8 cellular contexts compared by ENCODE assay signal in the genomic region with DNA sequence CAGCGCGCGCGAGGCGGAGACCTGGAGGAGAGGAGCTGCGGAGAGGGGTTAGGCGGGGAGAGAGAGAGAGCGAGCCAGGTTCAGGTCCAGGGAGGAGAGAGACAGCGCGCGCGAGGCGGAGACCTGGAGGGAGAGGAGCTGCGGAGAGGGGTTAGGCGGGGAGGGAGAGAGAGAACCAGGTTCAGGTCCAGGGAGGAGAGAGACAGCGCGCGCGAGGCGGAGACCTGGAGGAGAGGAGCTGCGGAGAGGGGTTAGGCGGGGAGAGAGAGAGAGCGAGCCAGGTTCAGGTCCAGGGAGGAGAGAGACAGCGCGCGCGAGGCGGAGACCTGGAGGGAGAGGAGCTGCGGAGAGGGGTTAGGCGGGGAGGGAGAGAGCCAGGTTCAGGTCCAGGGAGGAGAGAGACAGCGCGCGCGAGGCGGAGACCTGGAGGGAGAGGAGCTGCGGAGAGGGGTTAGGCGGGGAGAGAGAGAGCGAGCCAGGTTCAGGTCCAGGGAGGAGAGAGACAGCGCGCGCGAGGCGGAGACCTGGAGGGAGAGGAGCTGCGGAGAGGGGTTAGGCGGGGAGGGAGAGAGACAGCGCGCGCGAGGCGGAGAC. TPM values are rescaled to one million over a fixed set of nuclear protein-coding genes. Genes with fewer than 3 reads are reported as not detected.
A peak's percentile ranks its signal among the peaks of the same experiment; 100 is the strongest.
DNase-seq lines count a peak whose midpoint lies in the region; ATAC-seq and TF ChIP-seq lines count a peak whose summit lies in the region.
"Not testable (repeated sequence)": the region's sequence is repeated elsewhere in the genome, so short reads cannot be mapped to it uniquely, and the experiment has no call there.

No MANE protein-coding gene starts in this region.

- ATAC-seq in RWPE2 (ENCODE audit: low read depth), result not testable (repeated sequence)

- H3K36me3 ChIP-seq in BJ (ENCODE audit: control insufficient read depth, insufficient read depth, low read length); effector memory CD4-positive, alpha-beta T cell (ENCODE audit: control insufficient read depth, insufficient read depth, low read length); iPS-18a (ENCODE audit: control insufficient read depth, low read depth, low read length): not testable (repeated sequence)
- peaks cover 16% of the 10 kb centered on the region for H3K36me3 ChIP-seq in RWPE2 (ENCODE audit: low read depth)

- H3K4me3 Mint-ChIP-seq in HFFc6 (peak overlapping the region; percentile 90; the same call in 1 of the 2 replicates), neural crest cell (peak overlapping the region; percentile 87)
- peak overlapping the region; percentile 83 for H3K4me3 Mint-ChIP-seq in stimulated activated naive CD8-positive, alpha-beta T cell treated with anti-CD3 and anti-CD28 coated beads, Interleukin-15, Interleukin-2, amounts not matched to agents 100 ng/mL and 50 ng/mL, for 24 hours

- H3K36me3 Mint-ChIP-seq in HFFc6 (ENCODE audit: low read depth); neural crest cell (ENCODE audit: low read depth): not testable (repeated sequence)
- H3K36me3 Mint-ChIP-seq in stimulated activated naive CD8-positive, alpha-beta T cell treated with anti-CD3 and anti-CD28 coated beads, Interleukin-15, Interleukin-2, amounts not matched to agents 100 ng/mL and 50 ng/mL, for 24 hours (ENCODE audit: low read depth), result peaks cover 19% of the 10 kb centered on the region

- H3K9me3 ChIP-seq in RWPE2 (ENCODE audit: severe bottlenecking); effector memory CD4-positive, alpha-beta T cell (ENCODE audit: control insufficient read depth, low read length); iPS-18a (ENCODE audit: control insufficient read depth, low read depth, low read length): not testable (repeated sequence)

- H3K27ac Mint-ChIP-seq in HFFc6; neural crest cell (ENCODE audit: unreplicated experiment); stimulated activated naive CD8-positive, alpha-beta T cell treated with anti-CD3 and anti-CD28 coated beads, Interleukin-15, Interleukin-2, amounts not matched to agents 100 ng/mL and 50 ng/mL, for 24 hours: not testable (repeated sequence)

- not testable (repeated sequence) for H3K27ac ChIP-seq in RWPE2 (ENCODE audit: poor library complexity, severe bottlenecking); effector memory CD4-positive, alpha-beta T cell (ENCODE audit: insufficient read depth, low read length, poor library complexity, severe bottlenecking); iPS-18a (ENCODE audit: low read length)

- not testable (repeated sequence) for H3K9ac ChIP-seq in iPS-18a (ENCODE audit: low read length)

- not testable (repeated sequence) for DNase-seq in BJ (ENCODE audit: low read depth); HFFc6; RWPE2 (ENCODE audit: low spot score); effector memory CD4-positive, alpha-beta T cell; neural crest cell (ENCODE audit: low read depth, low spot score)
- peak; percentile 4 for DNase-seq in activated naive CD4-positive, alpha-beta T cell treated with anti-CD3 and anti-CD28 coated beads, Interleukin-2, amount 50 U/mL, for 16 hours

- TF ChIP-seq CTCF in BJ (IDR thresholded peaks at IDR 0.05; ENCODE audit: insufficient read depth, low read depth, low read length); HFFc6 (IDR thresholded peaks at IDR 0.05); RWPE2 (IDR thresholded peaks at IDR 0.05; ENCODE audit: poor library complexity, severe bottlenecking); neural crest cell (conservative IDR thresholded peaks at IDR 0.05): not testable (repeated sequence)

- H3K9me3 Mint-ChIP-seq in HFFc6; neural crest cell; stimulated activated naive CD8-positive, alpha-beta T cell treated with anti-CD3 and anti-CD28 coated beads, Interleukin-15, Interleukin-2, amounts not matched to agents 100 ng/mL and 50 ng/mL, for 24 hours: not testable (repeated sequence)

- not testable (repeated sequence) for H3K4me1 Mint-ChIP-seq in HFFc6 (ENCODE audit: low read depth); neural crest cell
- H3K4me1 Mint-ChIP-seq in stimulated activated naive CD8-positive, alpha-beta T cell treated with anti-CD3 and anti-CD28 coated beads, Interleukin-15, Interleukin-2, amounts not matched to agents 100 ng/mL and 50 ng/mL, for 24 hours (ENCODE audit: low read depth), result peaks cover 23% of the 10 kb centered on the region

- peak overlapping the region; percentile 77 for H3K4me3 ChIP-seq in BJ (ENCODE audit: low read depth, low read length)
- H3K4me3 ChIP-seq in RWPE2 (ENCODE audit: severe bottlenecking), result peak overlapping the region; percentile 23
- H3K4me3 ChIP-seq in effector memory CD4-positive, alpha-beta T cell (ENCODE audit: insufficient read depth, low read depth, low read length, poor library complexity, severe bottlenecking), result peak overlapping the region; percentile 92
- peak overlapping the region; percentile 60 for H3K4me3 ChIP-seq in iPS-18a (ENCODE audit: low read length)

- POLR2A ChIA-PET in BJ (lab: Charles Lee), result not testable (repeated sequence)

- not testable (repeated sequence) for H3K4me1 ChIP-seq in RWPE2 (ENCODE audit: insufficient read depth, poor library complexity, severe bottlenecking); iPS-18a (ENCODE audit: control insufficient read depth, low read depth, low read length)
- peaks cover 28% of the 10 kb centered on the region for H3K4me1 ChIP-seq in effector memory CD4-positive, alpha-beta T cell (ENCODE audit: control insufficient read depth, insufficient read depth, low read length, poor library complexity, severe bottlenecking)

- CTCF ChIA-PET in BJ (lab: Yijun Ruan, JAX), result interaction anchor here (1.7 to 3.2 kb wide), 3 partner anchors 28 to 157 kb away, joined by 4 to 11 read pairs (median 5); a partner anchor contains a TSS

- H3K27me3 Mint-ChIP-seq in HFFc6 (ENCODE audit: insufficient read depth) (peaks cover 10% of the 10 kb centered on the region), neural crest cell (ENCODE audit: low read depth) (peaks cover 31% of the 10 kb centered on the region)
- not testable (repeated sequence) for H3K27me3 Mint-ChIP-seq in stimulated activated naive CD8-positive, alpha-beta T cell treated with anti-CD3 and anti-CD28 coated beads, Interleukin-15, Interleukin-2, amounts not matched to agents 100 ng/mL and 50 ng/mL, for 24 hours

- H3K27me3 ChIP-seq in BJ (ENCODE audit: control insufficient read depth, insufficient read depth, low read length); effector memory CD4-positive, alpha-beta T cell (replicated peaks; ENCODE audit: control insufficient read depth, insufficient read depth, low read length, poor library complexity, severe bottlenecking): not testable (repeated sequence)
- H3K27me3 ChIP-seq in RWPE2 (ENCODE audit: insufficient read depth, poor library complexity, severe bottlenecking), result peaks cover 19% of the 10 kb centered on the region
- H3K27me3 ChIP-seq in iPS-18a (ENCODE audit: control insufficient read depth, insufficient read depth, low read length), result peaks cover 47% of the 10 kb centered on the region

RNA-seq across cellular contexts. Expression of a gene that starts 31.4 kb away (rescaled TPM):
- 24.9 and 32.1 TPM in 2 replicates for polyA plus RNA-seq in BJ (2011; rRNA removed)
- 24.5 and 27.8 TPM in 2 replicates for polyA minus RNA-seq in BJ (2011; rRNA and poly(A)+ RNA removed)
- 10 to 100 TPM; 46.8 to 54.1 (median 50.3) TPM for total RNA-seq in HFFc6 (2021; fragmentation: NEBNext Ultra II Directional; extraction: Animal tissue kit (Norgen Biotek cat#: 25700))
- 56.0 and 61.3 TPM in 2 replicates for total RNA-seq in neural crest cell

RNA-seq across cellular contexts. Expression of a gene that starts 49.9 kb away (rescaled TPM):
- 0.98 and 1.2 TPM in 2 replicates for polyA plus RNA-seq in BJ (2011; rRNA removed)
- polyA minus RNA-seq in BJ (2011; rRNA and poly(A)+ RNA removed), result 0.09 and 0.10 TPM in 2 replicates
- total RNA-seq in HFFc6 (2021; fragmentation: NEBNext Ultra II Directional; extraction: Animal tissue kit (Norgen Biotek cat#: 25700)), result under 1 TPM; 0.63 to 1.00 (median 0.74) TPM
- total RNA-seq in neural crest cell, result 1.5 and 1.7 TPM in 2 replicates

Comparison
In these comparisons a context has a peak if more than half of its experiments do, and no peak if none do; other contexts are left out.
1. H3K4me3 ChIP-seq: peak in every context shown above with its lines; median percentile 92 in effector memory CD4-positive, alpha-beta T cell; 77 in BJ; 60 in iPS-18a; 23 in RWPE2.